1 cellular context compared by ENCODE assay signal in the genomic region with DNA sequence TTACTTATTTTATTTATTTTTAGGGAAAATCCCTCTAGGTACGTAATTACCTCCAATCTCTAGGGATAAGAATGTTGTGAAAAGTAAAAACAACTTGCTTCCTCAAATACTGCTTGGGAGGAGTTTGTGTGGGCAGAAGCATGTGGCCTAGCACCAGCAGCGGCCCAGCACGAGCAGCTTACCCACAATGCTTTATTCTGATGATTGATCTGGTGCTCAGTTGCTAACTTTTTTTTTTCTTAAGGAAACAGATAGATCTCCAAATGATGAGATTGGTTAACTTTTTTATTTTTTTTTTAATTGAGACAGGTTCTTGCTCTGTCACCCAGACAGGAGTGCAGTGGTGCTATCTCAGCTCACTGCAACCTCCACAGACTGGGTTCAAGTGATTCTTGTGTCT.
TF ChIP-seq lines count a peak whose summit lies in the region.

No MANE protein-coding gene starts in this region.

TF ChIP-seq in GM12878, 131 proteins besides CTCF, POLR2A, EP300 and RAD21 (continues in another document):
- TF ChIP-seq NR2C2 (IDR thresholded peaks at IDR 0.05; ENCODE audit: borderline replicate concordance, control insufficient read depth, insufficient read length, low read depth) (no peak), ZNF217 (IDR thresholded peaks at IDR 0.05) (no peak), IKZF1 (conservative IDR thresholded peaks at IDR 0.05) (no peak), SIN3A (IDR thresholded peaks at IDR 0.05; ENCODE audit: low read depth, low read length) (no peak), ZBED1 (IDR thresholded peaks at IDR 0.05; ENCODE audit: borderline replicate concordance) (no peak), HDAC2 (IDR thresholded peaks at IDR 0.05) (no peak), NFXL1 (IDR thresholded peaks at IDR 0.05; ENCODE audit: borderline replicate concordance) (no peak), YBX1 (IDR thresholded peaks at IDR 0.05) (no peak), RBBP5 (conservative IDR thresholded peaks at IDR 0.05) (no peak), BHLHE40 (IDR thresholded peaks at IDR 0.05; ENCODE audit: borderline replicate concordance in 1 of 2, low read depth in 2 of 2, low read length in 1 of 2) (peak; percentile 92 to 93), TCF12 (IDR thresholded peaks at IDR 0.05; ENCODE audit: low read depth, low read length) (no peak), ETV6 (conservative IDR thresholded peaks at IDR 0.05 in 1 of 2, IDR thresholded peaks at IDR 0.05 in 1 of 2; ENCODE audit: borderline replicate concordance in 1 of 2, low read depth in 1 of 2) (no peak), GATAD2B (conservative IDR thresholded peaks at IDR 0.05; ENCODE audit: low read depth) (no peak), BMI1 (IDR thresholded peaks at IDR 0.05; ENCODE audit: borderline replicate concordance) (no peak), RUNX3 (IDR thresholded peaks at IDR 0.05; ENCODE audit: low read length) (peak; percentile 64), BACH1 (IDR thresholded peaks at IDR 0.05; ENCODE audit: borderline replicate concordance) (no peak), ZNF274 (IDR thresholded peaks at IDR 0.05; ENCODE audit: insufficient read depth, insufficient read length) (no peak), PAX5 (IDR thresholded peaks at IDR 0.05; ENCODE audit: borderline replicate concordance, low read depth, low read length) (no peak), POLR2AphosphoS5 (IDR thresholded peaks at IDR 0.05; ENCODE audit: low read length) (no peak)
- TF ChIP-seq, protein P1, sequence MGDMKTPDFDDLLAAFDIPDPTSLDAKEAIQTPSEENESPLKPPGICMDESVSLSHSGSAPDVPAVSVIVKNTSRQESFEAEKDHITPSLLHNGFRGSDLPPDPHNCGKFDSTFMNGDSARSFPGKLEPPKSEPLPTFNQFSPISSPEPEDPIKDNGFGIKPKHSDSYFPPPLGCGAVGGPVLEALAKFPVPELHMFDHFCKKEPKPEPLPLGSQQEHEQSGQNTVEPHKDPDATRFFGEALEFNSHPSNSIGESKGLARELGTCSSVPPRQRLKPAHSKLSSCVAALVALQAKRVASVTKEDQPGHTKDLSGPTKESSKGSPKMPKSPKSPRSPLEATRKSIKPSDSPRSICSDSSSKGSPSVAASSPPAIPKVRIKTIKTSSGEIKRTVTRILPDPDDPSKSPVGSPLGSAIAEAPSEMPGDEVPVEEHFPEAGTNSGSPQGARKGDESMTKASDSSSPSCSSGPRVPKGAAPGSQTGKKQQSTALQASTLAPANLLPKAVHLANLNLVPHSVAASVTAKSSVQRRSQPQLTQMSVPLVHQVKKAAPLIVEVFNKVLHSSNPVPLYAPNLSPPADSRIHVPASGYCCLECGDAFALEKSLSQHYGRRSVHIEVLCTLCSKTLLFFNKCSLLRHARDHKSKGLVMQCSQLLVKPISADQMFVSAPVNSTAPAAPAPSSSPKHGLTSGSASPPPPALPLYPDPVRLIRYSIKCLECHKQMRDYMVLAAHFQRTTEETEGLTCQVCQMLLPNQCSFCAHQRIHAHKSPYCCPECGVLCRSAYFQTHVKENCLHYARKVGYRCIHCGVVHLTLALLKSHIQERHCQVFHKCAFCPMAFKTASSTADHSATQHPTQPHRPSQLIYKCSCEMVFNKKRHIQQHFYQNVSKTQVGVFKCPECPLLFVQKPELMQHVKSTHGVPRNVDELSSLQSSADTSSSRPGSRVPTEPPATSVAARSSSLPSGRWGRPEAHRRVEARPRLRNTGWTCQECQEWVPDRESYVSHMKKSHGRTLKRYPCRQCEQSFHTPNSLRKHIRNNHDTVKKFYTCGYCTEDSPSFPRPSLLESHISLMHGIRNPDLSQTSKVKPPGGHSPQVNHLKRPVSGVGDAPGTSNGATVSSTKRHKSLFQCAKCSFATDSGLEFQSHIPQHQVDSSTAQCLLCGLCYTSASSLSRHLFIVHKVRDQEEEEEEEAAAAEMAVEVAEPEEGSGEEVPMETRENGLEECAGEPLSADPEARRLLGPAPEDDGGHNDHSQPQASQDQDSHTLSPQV (IDR thresholded peaks at IDR 0.05): no peak
- TF ChIP-seq, protein P2, sequence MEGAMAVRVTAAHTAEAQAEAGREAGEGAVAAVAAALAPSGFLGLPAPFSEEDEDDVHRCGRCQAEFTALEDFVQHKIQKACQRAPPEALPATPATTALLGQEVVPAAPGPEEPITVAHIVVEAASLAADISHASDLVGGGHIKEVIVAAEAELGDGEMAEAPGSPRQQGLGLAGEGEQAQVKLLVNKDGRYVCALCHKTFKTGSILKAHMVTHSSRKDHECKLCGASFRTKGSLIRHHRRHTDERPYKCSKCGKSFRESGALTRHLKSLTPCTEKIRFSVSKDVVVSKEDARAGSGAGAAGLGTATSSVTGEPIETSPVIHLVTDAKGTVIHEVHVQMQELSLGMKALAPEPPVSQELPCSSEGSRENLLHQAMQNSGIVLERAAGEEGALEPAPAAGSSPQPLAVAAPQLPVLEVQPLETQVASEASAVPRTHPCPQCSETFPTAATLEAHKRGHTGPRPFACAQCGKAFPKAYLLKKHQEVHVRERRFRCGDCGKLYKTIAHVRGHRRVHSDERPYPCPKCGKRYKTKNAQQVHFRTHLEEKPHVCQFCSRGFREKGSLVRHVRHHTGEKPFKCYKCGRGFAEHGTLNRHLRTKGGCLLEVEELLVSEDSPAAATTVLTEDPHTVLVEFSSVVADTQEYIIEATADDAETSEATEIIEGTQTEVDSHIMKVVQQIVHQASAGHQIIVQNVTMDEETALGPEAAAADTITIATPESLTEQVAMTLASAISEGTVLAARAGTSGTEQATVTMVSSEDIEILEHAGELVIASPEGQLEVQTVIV (IDR thresholded peaks at IDR 0.05; ENCODE audit: borderline replicate concordance, partially characterized antibody): no peak
- TF ChIP-seq, protein P3, sequence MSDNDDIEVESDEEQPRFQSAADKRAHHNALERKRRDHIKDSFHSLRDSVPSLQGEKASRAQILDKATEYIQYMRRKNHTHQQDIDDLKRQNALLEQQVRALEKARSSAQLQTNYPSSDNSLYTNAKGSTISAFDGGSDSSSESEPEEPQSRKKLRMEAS (IDR thresholded peaks at IDR 0.05; ENCODE audit: low read depth, low read length): peak; percentile 61; the same call in 1 of the 2 replicates
- TF ChIP-seq, protein P4, sequence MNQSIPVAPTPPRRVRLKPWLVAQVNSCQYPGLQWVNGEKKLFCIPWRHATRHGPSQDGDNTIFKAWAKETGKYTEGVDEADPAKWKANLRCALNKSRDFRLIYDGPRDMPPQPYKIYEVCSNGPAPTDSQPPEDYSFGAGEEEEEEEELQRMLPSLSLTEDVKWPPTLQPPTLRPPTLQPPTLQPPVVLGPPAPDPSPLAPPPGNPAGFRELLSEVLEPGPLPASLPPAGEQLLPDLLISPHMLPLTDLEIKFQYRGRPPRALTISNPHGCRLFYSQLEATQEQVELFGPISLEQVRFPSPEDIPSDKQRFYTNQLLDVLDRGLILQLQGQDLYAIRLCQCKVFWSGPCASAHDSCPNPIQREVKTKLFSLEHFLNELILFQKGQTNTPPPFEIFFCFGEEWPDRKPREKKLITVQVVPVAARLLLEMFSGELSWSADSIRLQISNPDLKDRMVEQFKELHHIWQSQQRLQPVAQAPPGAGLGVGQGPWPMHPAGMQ (IDR thresholded peaks at IDR 0.05; ENCODE audit: borderline replicate concordance): no peak
- TF ChIP-seq, protein P5, sequence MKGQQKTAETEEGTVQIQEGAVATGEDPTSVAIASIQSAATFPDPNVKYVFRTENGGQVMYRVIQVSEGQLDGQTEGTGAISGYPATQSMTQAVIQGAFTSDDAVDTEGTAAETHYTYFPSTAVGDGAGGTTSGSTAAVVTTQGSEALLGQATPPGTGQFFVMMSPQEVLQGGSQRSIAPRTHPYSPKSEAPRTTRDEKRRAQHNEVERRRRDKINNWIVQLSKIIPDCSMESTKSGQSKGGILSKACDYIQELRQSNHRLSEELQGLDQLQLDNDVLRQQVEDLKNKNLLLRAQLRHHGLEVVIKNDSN (IDR thresholded peaks at IDR 0.05; ENCODE audit: borderline replicate concordance, extremely low read length, insufficient read depth, low read depth, low read length): no peak
- TF ChIP-seq, protein P6, sequence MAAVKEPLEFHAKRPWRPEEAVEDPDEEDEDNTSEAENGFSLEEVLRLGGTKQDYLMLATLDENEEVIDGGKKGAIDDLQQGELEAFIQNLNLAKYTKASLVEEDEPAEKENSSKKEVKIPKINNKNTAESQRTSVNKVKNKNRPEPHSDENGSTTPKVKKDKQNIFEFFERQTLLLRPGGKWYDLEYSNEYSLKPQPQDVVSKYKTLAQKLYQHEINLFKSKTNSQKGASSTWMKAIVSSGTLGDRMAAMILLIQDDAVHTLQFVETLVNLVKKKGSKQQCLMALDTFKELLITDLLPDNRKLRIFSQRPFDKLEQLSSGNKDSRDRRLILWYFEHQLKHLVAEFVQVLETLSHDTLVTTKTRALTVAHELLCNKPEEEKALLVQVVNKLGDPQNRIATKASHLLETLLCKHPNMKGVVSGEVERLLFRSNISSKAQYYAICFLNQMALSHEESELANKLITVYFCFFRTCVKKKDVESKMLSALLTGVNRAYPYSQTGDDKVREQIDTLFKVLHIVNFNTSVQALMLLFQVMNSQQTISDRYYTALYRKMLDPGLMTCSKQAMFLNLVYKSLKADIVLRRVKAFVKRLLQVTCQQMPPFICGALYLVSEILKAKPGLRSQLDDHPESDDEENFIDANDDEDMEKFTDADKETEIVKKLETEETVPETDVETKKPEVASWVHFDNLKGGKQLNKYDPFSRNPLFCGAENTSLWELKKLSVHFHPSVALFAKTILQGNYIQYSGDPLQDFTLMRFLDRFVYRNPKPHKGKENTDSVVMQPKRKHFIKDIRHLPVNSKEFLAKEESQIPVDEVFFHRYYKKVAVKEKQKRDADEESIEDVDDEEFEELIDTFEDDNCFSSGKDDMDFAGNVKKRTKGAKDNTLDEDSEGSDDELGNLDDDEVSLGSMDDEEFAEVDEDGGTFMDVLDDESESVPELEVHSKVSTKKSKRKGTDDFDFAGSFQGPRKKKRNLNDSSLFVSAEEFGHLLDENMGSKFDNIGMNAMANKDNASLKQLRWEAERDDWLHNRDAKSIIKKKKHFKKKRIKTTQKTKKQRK (IDR thresholded peaks at IDR 0.05; ENCODE audit: low read depth, low read length): no peak
- TF ChIP-seq, protein P7, sequence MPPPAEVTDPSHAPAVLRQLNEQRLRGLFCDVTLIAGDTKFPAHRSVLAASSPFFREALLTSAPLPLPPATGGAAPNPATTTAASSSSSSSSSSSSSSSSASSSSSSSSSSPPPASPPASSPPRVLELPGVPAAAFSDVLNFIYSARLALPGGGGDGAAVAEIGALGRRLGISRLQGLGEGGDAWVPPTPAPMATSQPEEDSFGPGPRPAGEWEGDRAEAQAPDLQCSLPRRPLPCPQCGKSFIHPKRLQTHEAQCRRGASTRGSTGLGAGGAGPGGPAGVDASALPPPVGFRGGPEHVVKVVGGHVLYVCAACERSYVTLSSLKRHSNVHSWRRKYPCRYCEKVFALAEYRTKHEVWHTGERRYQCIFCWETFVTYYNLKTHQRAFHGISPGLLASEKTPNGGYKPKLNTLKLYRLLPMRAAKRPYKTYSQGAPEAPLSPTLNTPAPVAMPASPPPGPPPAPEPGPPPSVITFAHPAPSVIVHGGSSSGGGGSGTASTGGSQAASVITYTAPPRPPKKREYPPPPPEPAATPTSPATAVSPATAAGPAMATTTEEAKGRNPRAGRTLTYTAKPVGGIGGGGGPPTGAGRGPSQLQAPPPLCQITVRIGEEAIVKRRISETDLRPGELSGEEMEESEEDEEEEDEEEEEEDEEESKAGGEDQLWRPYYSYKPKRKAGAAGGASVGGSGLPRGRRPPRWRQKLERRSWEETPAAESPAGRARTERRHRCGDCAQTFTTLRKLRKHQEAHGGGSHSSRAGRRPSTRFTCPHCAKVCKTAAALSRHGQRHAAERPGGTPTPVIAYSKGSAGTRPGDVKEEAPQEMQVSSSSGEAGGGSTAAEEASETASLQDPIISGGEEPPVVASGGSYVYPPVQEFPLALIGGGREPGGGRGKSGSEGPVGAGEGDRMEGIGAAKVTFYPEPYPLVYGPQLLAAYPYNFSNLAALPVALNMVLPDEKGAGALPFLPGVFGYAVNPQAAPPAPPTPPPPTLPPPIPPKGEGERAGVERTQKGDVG (CRISPR knock-in tag; IDR thresholded peaks at IDR 0.05): no peak
- TF ChIP-seq, protein P8, sequence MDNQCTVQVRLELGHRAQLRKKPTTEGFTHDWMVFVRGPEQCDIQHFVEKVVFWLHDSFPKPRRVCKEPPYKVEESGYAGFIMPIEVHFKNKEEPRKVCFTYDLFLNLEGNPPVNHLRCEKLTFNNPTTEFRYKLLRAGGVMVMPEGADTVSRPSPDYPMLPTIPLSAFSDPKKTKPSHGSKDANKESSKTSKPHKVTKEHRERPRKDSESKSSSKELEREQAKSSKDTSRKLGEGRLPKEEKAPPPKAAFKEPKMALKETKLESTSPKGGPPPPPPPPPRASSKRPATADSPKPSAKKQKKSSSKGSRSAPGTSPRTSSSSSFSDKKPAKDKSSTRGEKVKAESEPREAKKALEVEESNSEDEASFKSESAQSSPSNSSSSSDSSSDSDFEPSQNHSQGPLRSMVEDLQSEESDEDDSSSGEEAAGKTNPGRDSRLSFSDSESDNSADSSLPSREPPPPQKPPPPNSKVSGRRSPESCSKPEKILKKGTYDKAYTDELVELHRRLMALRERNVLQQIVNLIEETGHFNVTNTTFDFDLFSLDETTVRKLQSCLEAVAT (IDR thresholded peaks at IDR 0.05): peak; percentile 77
- TF ChIP-seq, protein P9, sequence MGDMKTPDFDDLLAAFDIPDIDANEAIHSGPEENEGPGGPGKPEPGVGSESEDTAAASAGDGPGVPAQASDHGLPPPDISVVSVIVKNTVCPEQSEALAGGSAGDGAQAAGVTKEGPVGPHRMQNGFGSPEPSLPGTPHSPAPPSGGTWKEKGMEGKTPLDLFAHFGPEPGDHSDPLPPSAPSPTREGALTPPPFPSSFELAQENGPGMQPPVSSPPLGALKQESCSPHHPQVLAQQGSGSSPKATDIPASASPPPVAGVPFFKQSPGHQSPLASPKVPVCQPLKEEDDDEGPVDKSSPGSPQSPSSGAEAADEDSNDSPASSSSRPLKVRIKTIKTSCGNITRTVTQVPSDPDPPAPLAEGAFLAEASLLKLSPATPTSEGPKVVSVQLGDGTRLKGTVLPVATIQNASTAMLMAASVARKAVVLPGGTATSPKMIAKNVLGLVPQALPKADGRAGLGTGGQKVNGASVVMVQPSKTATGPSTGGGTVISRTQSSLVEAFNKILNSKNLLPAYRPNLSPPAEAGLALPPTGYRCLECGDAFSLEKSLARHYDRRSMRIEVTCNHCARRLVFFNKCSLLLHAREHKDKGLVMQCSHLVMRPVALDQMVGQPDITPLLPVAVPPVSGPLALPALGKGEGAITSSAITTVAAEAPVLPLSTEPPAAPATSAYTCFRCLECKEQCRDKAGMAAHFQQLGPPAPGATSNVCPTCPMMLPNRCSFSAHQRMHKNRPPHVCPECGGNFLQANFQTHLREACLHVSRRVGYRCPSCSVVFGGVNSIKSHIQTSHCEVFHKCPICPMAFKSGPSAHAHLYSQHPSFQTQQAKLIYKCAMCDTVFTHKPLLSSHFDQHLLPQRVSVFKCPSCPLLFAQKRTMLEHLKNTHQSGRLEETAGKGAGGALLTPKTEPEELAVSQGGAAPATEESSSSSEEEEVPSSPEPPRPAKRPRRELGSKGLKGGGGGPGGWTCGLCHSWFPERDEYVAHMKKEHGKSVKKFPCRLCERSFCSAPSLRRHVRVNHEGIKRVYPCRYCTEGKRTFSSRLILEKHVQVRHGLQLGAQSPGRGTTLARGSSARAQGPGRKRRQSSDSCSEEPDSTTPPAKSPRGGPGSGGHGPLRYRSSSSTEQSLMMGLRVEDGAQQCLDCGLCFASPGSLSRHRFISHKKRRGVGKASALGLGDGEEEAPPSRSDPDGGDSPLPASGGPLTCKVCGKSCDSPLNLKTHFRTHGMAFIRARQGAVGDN (IDR thresholded peaks at IDR 0.05): peak; percentile 99
- TF ChIP-seq, protein P10, sequence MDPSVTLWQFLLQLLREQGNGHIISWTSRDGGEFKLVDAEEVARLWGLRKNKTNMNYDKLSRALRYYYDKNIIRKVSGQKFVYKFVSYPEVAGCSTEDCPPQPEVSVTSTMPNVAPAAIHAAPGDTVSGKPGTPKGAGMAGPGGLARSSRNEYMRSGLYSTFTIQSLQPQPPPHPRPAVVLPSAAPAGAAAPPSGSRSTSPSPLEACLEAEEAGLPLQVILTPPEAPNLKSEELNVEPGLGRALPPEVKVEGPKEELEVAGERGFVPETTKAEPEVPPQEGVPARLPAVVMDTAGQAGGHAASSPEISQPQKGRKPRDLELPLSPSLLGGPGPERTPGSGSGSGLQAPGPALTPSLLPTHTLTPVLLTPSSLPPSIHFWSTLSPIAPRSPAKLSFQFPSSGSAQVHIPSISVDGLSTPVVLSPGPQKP (IDR thresholded peaks at IDR 0.05; ENCODE audit: low read depth, low read length): no peak
